ENCODE assay signal across 20 cellular contexts in genomic region chr15:48869966-48870365, GRCh38. TPM values are rescaled to one million over a fixed set of nuclear protein-coding genes. Genes with fewer than 3 reads are reported as not detected.
A peak's percentile ranks its signal among the peaks of the same experiment; 100 is the strongest.
DNase-seq lines count a peak whose midpoint lies in the region; ATAC-seq and TF ChIP-seq lines count a peak whose summit lies in the region.
"Had no signal": no experiment of that assay in that cellular context is flagged by ENCODE, and none has a peak within 500 bp of the region (broad histone marks: within the 10 kb centered on the region; RNA-seq: fewer than 3 reads in every experiment).

No MANE protein-coding gene starts in this region.

- no peak overlapping the region for H2BK5ac ChIP-seq in trophoblast cell (ENCODE audit: low read depth, low read length, poor library complexity)

- no peak overlapping the region for H4K8ac ChIP-seq in trophoblast cell (ENCODE audit: low read depth, low read length)

- peak overlapping the region; percentile 68 for H3K9ac ChIP-seq in trophoblast cell (ENCODE audit: low read length)
- H3K9ac ChIP-seq: BLaER1 treated with 17β-estradiol and CSF1 and Interleukin-3, amounts not matched to agents 10 nM and 100 nM had no signal

- no peak overlapping the region for H3K4me3 ChIP-seq in left lung
- no peak overlapping the region for H3K4me3 ChIP-seq in trophoblast cell (ENCODE audit: low read depth, low read length)
- H3K4me3 ChIP-seq in BE2C (ENCODE audit: low read depth, low read length): no peak overlapping the region
- H3K4me3 ChIP-seq: BLaER1 treated with 17β-estradiol and CSF1 and Interleukin-3, amounts not matched to agents 10 nM and 100 nM; GM12878; HAP-1 had no signal

- H3K9me3 ChIP-seq in left lung (no peaks in the 10 kb centered on the region), trophoblast cell (ENCODE audit: insufficient read depth, low read depth, low read length) (no peaks in the 10 kb centered on the region), BE2C (no peaks in the 10 kb centered on the region)
- H3K9me3 ChIP-seq: BLaER1 treated with 17β-estradiol and CSF1 and Interleukin-3, amounts not matched to agents 10 nM and 100 nM; HAP-1 had no signal

- no peak overlapping the region for H3K4me2 ChIP-seq in trophoblast cell (ENCODE audit: low read length)

- H3K36me3 ChIP-seq in left lung (no peaks in the 10 kb centered on the region), trophoblast cell (ENCODE audit: control insufficient read depth in 1 of 2, insufficient read depth in 2 of 2, low read length in 2 of 2) (no peaks in the 10 kb centered on the region), BE2C (no peaks in the 10 kb centered on the region)
- H3K36me3 ChIP-seq: BLaER1 treated with 17β-estradiol and CSF1 and Interleukin-3, amounts not matched to agents 10 nM and 100 nM; HAP-1 had no signal

- TF ChIP-seq CTCF in left lung (IDR thresholded peaks at IDR 0.05) (no peak), BE2C (IDR thresholded peaks at IDR 0.05; ENCODE audit: low read depth, low read length) (no peak)

- no peak overlapping the region for H3K14ac ChIP-seq in trophoblast cell (ENCODE audit: low read length)

- intact Hi-C loops in left lung (cut with DNase I): loop anchor here in 1 of 2 donors (10.0 kb wide), 2 partner anchors 275 to 1275 kb away; no protein-coding TSS in a partner anchor

- H3K18ac ChIP-seq in trophoblast cell (ENCODE audit: low read length): no peak overlapping the region

- no peak overlapping the region for H4K91ac ChIP-seq in trophoblast cell (ENCODE audit: low read depth, low read length)

- no peaks in the 10 kb centered on the region for H3K79me1 ChIP-seq in trophoblast cell (ENCODE audit: low read length)

- no peak overlapping the region for H3K4ac ChIP-seq in trophoblast cell (ENCODE audit: low read depth, low read length)

- no peaks in the 10 kb centered on the region for H3K79me2 ChIP-seq in trophoblast cell (ENCODE audit: control insufficient read depth, insufficient read depth, low read length, poor library complexity)

- ATAC-seq in left lung: peak; percentile 83
- no peak for ATAC-seq in GM18517 (IDR thresholded peaks at IDR 0.05; ENCODE audit: unreplicated experiment)
- ATAC-seq: GM12878 had no signal

- H3K23ac ChIP-seq in trophoblast cell (ENCODE audit: low read length): no peak overlapping the region

- no peak overlapping the region for H2AFZ ChIP-seq in trophoblast cell (ENCODE audit: insufficient read depth, low read length, poor library complexity)

- H2BK120ac ChIP-seq in trophoblast cell (ENCODE audit: insufficient read depth, low read length, poor library complexity): no peak overlapping the region

- no peaks in the 10 kb centered on the region for H3K4me1 ChIP-seq in left lung
- peaks cover 0 to 1% of the 10 kb centered on the region in 2 experiments for H3K4me1 ChIP-seq in trophoblast cell (ENCODE audit: control insufficient read depth in 1 of 2, insufficient read depth in 2 of 2, low read length in 2 of 2)
- H3K4me1 ChIP-seq in BE2C: no peaks in the 10 kb centered on the region

- peak; percentile 43 for DNase-seq in NCI-H82 (lab: John Stamatoyannopoulos, UW)
- no peak for DNase-seq in NCI-H82 treated with DMSO at 0.1 percent for 48 hours (lab: John Stamatoyannopoulos, UW; ENCODE audit: unreplicated experiment)
- no peak for DNase-seq in left lung
- DNase-seq in trophoblast cell: no peak
- no peak for DNase-seq in BE2C
- no peak for DNase-seq in NCI-H748 (lab: John Stamatoyannopoulos, UW; ENCODE audit: unreplicated experiment)
- no peak for DNase-seq in SIG-M5 treated with dmso at 0.1 percent for 504 hours (lab: John Stamatoyannopoulos, UW; ENCODE audit: unreplicated experiment)
- DNase-seq: CD4-positive, alpha-beta T cell; CD8-positive, alpha-beta memory T cell; DMS 273 treated with DMSO at 0.1 percent for 48 hours; DMS79; EL; GDM1; GOT3; HFFc6 had no signal

- no peak overlapping the region for H2AK5ac ChIP-seq in trophoblast cell (ENCODE audit: low read length)

- H2BK12ac ChIP-seq in trophoblast cell (ENCODE audit: low read length): no peak overlapping the region

- WGBS in trophoblast cell (ENCODE audit: extremely low coverage, insufficient coverage, insufficient read length): no CpG with 5 or more reads among the region's 1 CpG

- H3K27me3 ChIP-seq in left lung (peaks cover 0 to 10% of the 10 kb centered on the region in 2 donors), trophoblast cell (ENCODE audit: insufficient read depth, low read length) (no peaks in the 10 kb centered on the region), BE2C (no peaks in the 10 kb centered on the region; the same call in 1 of the 2 replicates)
- H3K27me3 ChIP-seq: BLaER1 treated with 17β-estradiol and CSF1 and Interleukin-3, amounts not matched to agents 10 nM and 100 nM had no signal

- H4K12ac ChIP-seq in trophoblast cell (ENCODE audit: low read depth, low read length): no peak overlapping the region

- H3K27ac ChIP-seq in left lung: no peak overlapping the region
- H3K27ac ChIP-seq in trophoblast cell (ENCODE audit: low read depth, low read length): no peak overlapping the region
- H3K27ac ChIP-seq: 22Rv1; BLaER1 treated with 17β-estradiol and CSF1 and Interleukin-3, amounts not matched to agents 10 nM and 100 nM had no signal

RNA-seq across cellular contexts. Expression of gene EID1, which starts 8.0 kb away (rescaled TPM):
- 10 to 100 TPM; 80.2 to 91.5 TPM for total RNA-seq in left lung
- 78.6 and 80.1 TPM in 2 replicates for polyA plus RNA-seq in trophoblast cell (2013)
- 466 TPM for polyA plus RNA-seq in BE2C (2012; ENCODE audit: insufficient read depth, insufficient read length, low read depth)

RNA-seq across cellular contexts. Expression of gene CEP152, which starts 59.1 kb away (rescaled TPM):
- 1 to 10 TPM; 4.1 to 6.6 TPM for total RNA-seq in left lung
- 4.2 and 4.9 TPM in 2 replicates for polyA plus RNA-seq in trophoblast cell (2013)
- 7.4 TPM for polyA plus RNA-seq in BE2C (2012; ENCODE audit: insufficient read depth, insufficient read length, low read depth)
